19 cellular contexts compared by ENCODE assay signal in genomic region chr5:109253262-109253661, GRCh38.
DNase-seq lines count a peak whose midpoint lies in the region; ATAC-seq, FAIRE-seq and TF ChIP-seq lines count a peak whose summit lies in the region.
"Had no signal": no experiment of that assay in that cellular context is flagged by ENCODE, and none has a peak within 500 bp of the region (broad histone marks: within the 10 kb centered on the region; RNA-seq: fewer than 3 reads in every experiment).

No MANE protein-coding gene starts in this region.

- in situ Hi-C loops in K562 (cut with MboI): no loop called here

- no peak for TF ChIP-seq EP300 in K562 (IDR thresholded peaks at IDR 0.05; ENCODE audit: low read length)

- no peak for TF ChIP-seq RAD21 in K562 (CRISPR knock-in tag; conservative IDR thresholded peaks at IDR 0.05 in 1 of 2, IDR thresholded peaks at IDR 0.05 in 1 of 2)

- ATAC-seq in Right ventricle myocardium inferior (peak; percentile 60), heart left ventricle (no peak), K562 (no peak), GM18502 (IDR thresholded peaks at IDR 0.05; ENCODE audit: poor library complexity, unreplicated experiment) (no peak)
- ATAC-seq in activated T-helper 17 cell treated with anti-CD3 and anti-CD28 coated beads, Interleukin-2, amount 50 U/mL, for 72 hours (replicated peaks): no peak

- no peak for DNase-seq in Right ventricle myocardium inferior (ENCODE audit: missing footprints)
- no peak for DNase-seq in heart left ventricle
- peak; percentile 39 for DNase-seq in NB4 (ENCODE audit: low read depth)
- no peak for DNase-seq in K562 (ENCODE audit: extremely low read depth in 1 of 4, low spot score in 3 of 4)
- peak; percentile 68 for DNase-seq in osteoblast (ENCODE audit: insufficient read length, low spot score, missing footprints)
- DNase-seq in chondrocyte (ENCODE audit: low spot score): no peak
- DNase-seq: BE2C, COR-L47, DMS79, MM.1S, NCI-H1694, NCI-H2081 treated with DMSO at 0.1 percent for 48 hours, NCI-H446, NCI-H526, SJCRH30 had no signal

- H3K79me2 ChIP-seq in K562 (ENCODE audit: control insufficient read depth, insufficient read depth, low read length) (no peaks in the 10 kb centered on the region), osteoblast (ENCODE audit: insufficient read depth, low read length) (no peaks in the 10 kb centered on the region)

- H3K9me3 Mint-ChIP-seq in chondrocyte (ENCODE audit: low read depth): peaks cover 3% of the 10 kb centered on the region
- H3K9me3 Mint-ChIP-seq in activated T-helper 17 cell treated with anti-CD3 and anti-CD28 coated beads, Interleukin-2, amount 50 U/mL, for 72 hours: peaks cover 7% of the 10 kb centered on the region

- no peak overlapping the region for H3K27ac ChIP-seq in heart left ventricle
- H3K27ac ChIP-seq in K562 (ENCODE audit: extremely low read depth, low read depth, low read length): no peak overlapping the region
- no peak overlapping the region for H3K27ac ChIP-seq in osteoblast (ENCODE audit: low read depth, low read length)
- H3K27ac ChIP-seq: RWPE1, SJCRH30 had no signal

- FAIRE-seq in K562 (lab: Jason Lieb, UNC): no peak
- FAIRE-seq: H54 had no signal

- H3K4me1 ChIP-seq in heart left ventricle: peaks cover 0 to 3% (median 0%) of the 10 kb centered on the region in 12 donors
- H3K4me1 ChIP-seq in K562 (replicated peaks in 1 of 2; ENCODE audit: control insufficient read depth in 2 of 2, insufficient read depth in 2 of 2, low read length in 2 of 2): no peaks in the 10 kb centered on the region; a peak in 1 of 5 replicates
- no peaks in the 10 kb centered on the region for H3K4me1 ChIP-seq in osteoblast (ENCODE audit: insufficient read depth, low read length)
- H3K4me1 ChIP-seq: BE2C, SJCRH30 had no signal

- POLR2A ChIA-PET in K562 (lab: Yijun Ruan, JAX): no interaction called here

- H3K9ac ChIP-seq in K562 (ENCODE audit: insufficient read depth in 1 of 2, low read depth in 2 of 2, low read length in 2 of 2): no peak overlapping the region

- no peak overlapping the region for H3K27ac Mint-ChIP-seq in chondrocyte (ENCODE audit: unreplicated experiment)
- H3K27ac Mint-ChIP-seq in activated T-helper 17 cell treated with anti-CD3 and anti-CD28 coated beads, Interleukin-2, amount 50 U/mL, for 72 hours: no peak overlapping the region

- H2AFZ ChIP-seq in K562 (ENCODE audit: low read depth, low read length) (no peak overlapping the region), osteoblast (ENCODE audit: low read length) (no peak overlapping the region)

- H3K4me1 Mint-ChIP-seq in chondrocyte (ENCODE audit: low read depth): peaks cover 25% of the 10 kb centered on the region
- H3K4me1 Mint-ChIP-seq in activated T-helper 17 cell treated with anti-CD3 and anti-CD28 coated beads, Interleukin-2, amount 50 U/mL, for 72 hours: no peaks in the 10 kb centered on the region

- WGBS in heart left ventricle, 4 donors: 65 to 74% (median 67%) methylated on average over 5 of the region's 5 CpGs
- 0% methylated on average over 5 of the region's 5 CpGs for WGBS in K562 (ENCODE audit: insufficient coverage, low coverage, missing lambda C conversion rate)

- H3K27me3 Mint-ChIP-seq in chondrocyte (ENCODE audit: low read depth): no peaks in the 10 kb centered on the region
- no peaks in the 10 kb centered on the region for H3K27me3 Mint-ChIP-seq in activated T-helper 17 cell treated with anti-CD3 and anti-CD28 coated beads, Interleukin-2, amount 50 U/mL, for 72 hours

- H4K20me1 ChIP-seq in K562 (replicated peaks; ENCODE audit: control insufficient read depth, insufficient read depth, low read length) (no peaks in the 10 kb centered on the region), osteoblast (ENCODE audit: insufficient read depth, low read length) (no peaks in the 10 kb centered on the region)

- peaks cover 5% of the 10 kb centered on the region for H3K36me3 Mint-ChIP-seq in chondrocyte (ENCODE audit: low read depth)
- H3K36me3 Mint-ChIP-seq in activated T-helper 17 cell treated with anti-CD3 and anti-CD28 coated beads, Interleukin-2, amount 50 U/mL, for 72 hours (ENCODE audit: low read depth): no peaks in the 10 kb centered on the region

- H3K4me3 ChIP-seq in heart left ventricle (no peak overlapping the region), NB4 (ENCODE audit: low read depth, low read length) (no peak overlapping the region), K562 (no peak overlapping the region), osteoblast (ENCODE audit: insufficient read depth, low read length) (no peak overlapping the region)
- H3K4me3 ChIP-seq: SJCRH30 had no signal

- BruUV-seq in K562 (replicated peaks; lab: Mats Ljungman, UMichigan): no TSS peak

- intact Hi-C loops in Right ventricle myocardium inferior (cut with DNase I): no loop called here
- intact Hi-C loops in heart left ventricle (cut with DNase I): no loop called here
- intact Hi-C loops in K562 (cut with micrococcal nuclease): no loop called here

- H3K27me3 ChIP-seq in heart left ventricle: no peaks in the 10 kb centered on the region
- H3K27me3 ChIP-seq in K562 (ENCODE audit: control insufficient read depth in 2 of 2, insufficient read depth in 2 of 2, low read length in 2 of 2): peaks cover 10 to 27% of the 10 kb centered on the region in 2 experiments; a peak in 3 of 5 replicates
- H3K27me3 ChIP-seq in osteoblast (ENCODE audit: insufficient read depth, low read length): no peaks in the 10 kb centered on the region
- H3K27me3 ChIP-seq: BE2C, SJCRH30 had no signal

- TF ChIP-seq POLR2A in heart left ventricle (IDR thresholded peaks at IDR 0.05): no peak
- TF ChIP-seq POLR2A in NB4 (IDR thresholded peaks at IDR 0.05; ENCODE audit: extremely low read depth, insufficient read length): no peak
- no peak for TF ChIP-seq POLR2A in K562 (conservative IDR thresholded peaks at IDR 0.05)

- H3K9me1 ChIP-seq in K562 (ENCODE audit: control insufficient read depth, insufficient read depth, low read length): no peaks in the 10 kb centered on the region

- H3K4me2 ChIP-seq in K562 (ENCODE audit: insufficient read depth, low read length) (no peak overlapping the region), osteoblast (ENCODE audit: insufficient read depth, low read length) (no peak overlapping the region)

- TF ChIP-seq CTCF in heart left ventricle (IDR thresholded peaks at IDR 0.05) (no peak), NB4 (IDR thresholded peaks at IDR 0.05; ENCODE audit: low read depth, low read length) (no peak), K562 (IDR thresholded peaks at IDR 0.05 in 2 of 3, conservative IDR thresholded peaks at IDR 0.05 in 1 of 3; ENCODE audit: insufficient read depth in 2 of 3, low read depth in 1 of 3, low read length in 3 of 3) (no peak), osteoblast (IDR thresholded peaks at IDR 0.05; ENCODE audit: extremely low read depth, low read depth, low read length) (no peak), chondrocyte (IDR thresholded peaks at IDR 0.05) (no peak)

- no peaks in the 10 kb centered on the region for H3K36me3 ChIP-seq in heart left ventricle
- no peaks in the 10 kb centered on the region for H3K36me3 ChIP-seq in K562 (ENCODE audit: control insufficient read depth, insufficient read depth, low read length)
- H3K36me3 ChIP-seq in osteoblast (ENCODE audit: insufficient read depth, low read length): no peaks in the 10 kb centered on the region
- H3K36me3 ChIP-seq: BE2C, SJCRH30 had no signal

- no peak overlapping the region for H3K4me3 Mint-ChIP-seq in chondrocyte (ENCODE audit: unreplicated experiment)
- H3K4me3 Mint-ChIP-seq in activated T-helper 17 cell treated with anti-CD3 and anti-CD28 coated beads, Interleukin-2, amount 50 U/mL, for 72 hours: no peak overlapping the region

- CTCF ChIA-PET in K562 (lab: Yijun Ruan, JAX; ENCODE audit: low intra/inter-chr PET ratio): no interaction called here

- H3K9me3 ChIP-seq in heart left ventricle (no peaks in the 10 kb centered on the region), K562 (replicated peaks; ENCODE audit: control insufficient read depth, insufficient read depth, low read depth, low read length) (no peaks in the 10 kb centered on the region), osteoblast (ENCODE audit: low read depth, low read length) (no peaks in the 10 kb centered on the region)
- H3K9me3 ChIP-seq: BE2C, SJCRH30 had no signal

TF ChIP-seq in K562, 482 proteins besides CTCF, POLR2A, EP300 and RAD21 (continues in another document):
- TF ChIP-seq TSHZ1 (CRISPR knock-in tag; IDR thresholded peaks at IDR 0.05): no peak

Comparison
In these comparisons a context has a peak if more than half of its experiments do, and no peak if none do; other contexts are left out.
1. DNase-seq: peak in NB4 (single experiment) and osteoblast (single experiment); none in Right ventricle myocardium inferior (single experiment), heart left ventricle (0 of 5), K562 (0 of 4) and chondrocyte (single experiment).